1 cellular context compared by ENCODE assay signal in the genomic region with DNA sequence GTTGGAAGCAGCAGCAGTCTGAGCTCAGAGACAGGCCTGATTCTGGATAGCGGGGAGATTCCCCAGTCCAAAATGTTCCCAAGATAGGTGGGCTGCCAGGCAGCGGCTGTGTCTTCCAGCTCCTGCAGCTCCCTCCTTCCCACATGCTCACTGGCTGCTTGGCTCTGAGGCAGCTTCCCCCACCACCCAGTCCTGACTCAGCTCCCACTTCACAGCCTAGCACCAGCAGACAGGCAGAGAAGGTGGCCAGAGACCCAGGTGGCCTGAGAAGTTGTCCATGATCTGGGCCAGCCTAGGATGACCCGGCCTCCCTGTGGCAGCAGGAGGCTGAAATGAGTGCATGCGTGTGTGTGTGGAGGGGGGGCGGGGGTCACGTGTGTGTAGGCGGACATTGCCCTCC.
TF ChIP-seq lines count a peak whose summit lies in the region.

No MANE protein-coding gene starts in this region.

TF ChIP-seq in H1, 55 proteins besides CTCF, POLR2A, EP300 and RAD21:
- TF ChIP-seq MAFK (IDR thresholded peaks at IDR 0.05; ENCODE audit: low read depth, low read length) = no peak
- TF ChIP-seq, protein P1, sequence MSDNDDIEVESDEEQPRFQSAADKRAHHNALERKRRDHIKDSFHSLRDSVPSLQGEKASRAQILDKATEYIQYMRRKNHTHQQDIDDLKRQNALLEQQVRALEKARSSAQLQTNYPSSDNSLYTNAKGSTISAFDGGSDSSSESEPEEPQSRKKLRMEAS (IDR thresholded peaks at IDR 0.05) = no peak
- no peak for TF ChIP-seq RFX5 (IDR thresholded peaks at IDR 0.05; ENCODE audit: borderline replicate concordance, low read depth, low read length)
- TF ChIP-seq CEBPB (IDR thresholded peaks at IDR 0.05; ENCODE audit: low read depth, low read length) = no peak
